Comparison of ENCODE assay signal across 11 cellular contexts in the genomic region with DNA sequence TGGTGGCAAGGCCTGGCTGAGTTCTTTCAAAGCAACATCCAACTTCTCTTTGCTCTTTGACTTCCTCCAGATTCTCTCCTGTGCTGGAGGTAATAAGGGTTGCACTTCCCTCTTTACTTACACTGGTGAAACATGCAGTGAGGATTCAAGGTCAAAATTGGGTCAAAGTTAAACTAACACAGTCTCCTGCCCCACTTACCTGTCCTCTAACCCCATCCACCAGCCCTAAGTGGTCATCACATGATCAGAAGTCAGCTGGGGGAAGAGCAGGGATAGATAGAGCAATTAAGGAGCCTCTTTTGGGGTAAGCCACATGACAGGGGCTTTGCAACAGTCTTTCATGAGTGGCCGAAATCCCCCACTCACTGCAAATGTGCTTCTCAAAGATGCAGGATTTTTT. TPM values are rescaled to one million over a fixed set of nuclear protein-coding genes. Genes with fewer than 3 reads are reported as not detected.
DNase-seq lines count a peak whose midpoint lies in the region; ATAC-seq, FAIRE-seq and TF ChIP-seq lines count a peak whose summit lies in the region.
"Not testable (repeated sequence)": the region's sequence is repeated elsewhere in the genome, so short reads cannot be mapped to it uniquely, and the experiment has no call there.
"Had no signal": no experiment of that assay in that cellular context is flagged by ENCODE, and none has a peak within 500 bp of the region (broad histone marks: within the 10 kb centered on the region; RNA-seq: fewer than 3 reads in every experiment).

No MANE protein-coding gene starts in this region.

- TF ChIP-seq POLR2A in K562 (conservative IDR thresholded peaks at IDR 0.05); esophagus muscularis mucosa (IDR thresholded peaks at IDR 0.05; ENCODE audit: low read depth): not testable (repeated sequence)

- not testable (repeated sequence) for H3K9me3 ChIP-seq in K562 (replicated peaks; ENCODE audit: control insufficient read depth, insufficient read depth, low read depth, low read length); esophagus muscularis mucosa; neural progenitor cell (ENCODE audit: low read depth)

- DNase-seq in activated B cell treated with CpG ODN at 0.5 μM for 24 hours; K562 (ENCODE audit: extremely low read depth in 1 of 4, low spot score in 3 of 4); esophagus muscularis mucosa (ENCODE audit: extremely low spot score); left lobe of liver (ENCODE audit: low spot score); memory B cell (ENCODE audit: low spot score in 2 of 2); neural progenitor cell (ENCODE audit: low spot score): not testable (repeated sequence)

- not testable (repeated sequence) for H3K27ac ChIP-seq in KMS-11; K562 (ENCODE audit: extremely low read depth, low read depth, low read length); neural progenitor cell
- peak overlapping the region; percentile 22 to 48 (median 29) for H3K27ac ChIP-seq in esophagus muscularis mucosa (replicated peaks in 1 of 4)

- ATAC-seq in activated B cell treated with CpG ODN at 0.5 μM for 24 hours (ENCODE audit: low read depth); K562; memory B cell (ENCODE audit: low read depth): not testable (repeated sequence)
- peak; percentile 70 for ATAC-seq in left lobe of liver

- POLR2A ChIA-PET in activated B cell treated with CpG ODN at 0.5 μM for 24 hours (lab: Charles Lee); K562 (lab: Yijun Ruan, JAX): not testable (repeated sequence)

- H3K79me2 ChIP-seq in KMS-11 (ENCODE audit: insufficient read depth, low read depth); K562 (ENCODE audit: control insufficient read depth, insufficient read depth, low read length); neural progenitor cell (ENCODE audit: low read depth): not testable (repeated sequence)

- in situ Hi-C loops in K562 (cut with MboI): loop anchor here (25.0 kb wide), 1 partner anchor 637 kb away; no protein-coding TSS in a partner anchor

- not testable (repeated sequence) for TF ChIP-seq CTCF in KMS-11 (conservative IDR thresholded peaks at IDR 0.05; ENCODE audit: low read depth, low read length); activated B cell treated with CpG ODN at 0.5 μM for 24 hours (IDR thresholded peaks at IDR 0.05); K562 (IDR thresholded peaks at IDR 0.05 in 2 of 3, conservative IDR thresholded peaks at IDR 0.05 in 1 of 3; ENCODE audit: insufficient read depth in 2 of 3, low read depth in 1 of 3, low read length in 3 of 3); esophagus muscularis mucosa (IDR thresholded peaks at IDR 0.05); neural progenitor cell (IDR thresholded peaks at IDR 0.05)

- H3F3A ChIP-seq in neural progenitor cell (ENCODE audit: low read depth): not testable (repeated sequence)

- H3K27ac Mint-ChIP-seq in activated B cell treated with CpG ODN at 0.5 μM for 24 hours (peak overlapping the region; percentile 7), memory B cell (peak overlapping the region; percentile 24), neural progenitor cell (peak overlapping the region; percentile 42)
- peak overlapping the region; percentile 43 for H3K27ac Mint-ChIP-seq in stimulated activated naive CD8-positive, alpha-beta T cell treated with anti-CD3 and anti-CD28 coated beads, Interleukin-15, Interleukin-2, amounts not matched to agents 100 ng/mL and 50 ng/mL, for 24 hours

- H3K9me3 Mint-ChIP-seq in activated B cell treated with CpG ODN at 0.5 μM for 24 hours; memory B cell; neural progenitor cell; stimulated activated naive CD8-positive, alpha-beta T cell treated with anti-CD3 and anti-CD28 coated beads, Interleukin-15, Interleukin-2, amounts not matched to agents 100 ng/mL and 50 ng/mL, for 24 hours: not testable (repeated sequence)

- H2AFZ ChIP-seq in KMS-11 (ENCODE audit: low read depth); K562 (ENCODE audit: low read depth, low read length); neural progenitor cell (replicated peaks): not testable (repeated sequence)

- peak; percentile 6 for FAIRE-seq in K562 (lab: Jason Lieb, UNC)

- TF ChIP-seq RAD21 in K562 (CRISPR knock-in tag; conservative IDR thresholded peaks at IDR 0.05 in 1 of 2, IDR thresholded peaks at IDR 0.05 in 1 of 2): not testable (repeated sequence)

- H3K27me3 ChIP-seq in KMS-11 (ENCODE audit: insufficient read depth, low read depth); K562 (ENCODE audit: control insufficient read depth in 2 of 2, insufficient read depth in 2 of 2, low read length in 2 of 2); esophagus muscularis mucosa; neural progenitor cell: not testable (repeated sequence)

- 100% methylated on average over 1 of the region's 1 CpG for WGBS in K562 (ENCODE audit: insufficient coverage, low coverage, missing lambda C conversion rate)
- WGBS in esophagus muscularis mucosa: 41% methylated on average over 1 of the region's 1 CpG

- CTCF ChIA-PET in activated B cell treated with CpG ODN at 0.5 μM for 24 hours (lab: Charles Lee); K562 (lab: Yijun Ruan, JAX; ENCODE audit: low intra/inter-chr PET ratio): not testable (repeated sequence)

- H3K9me1 ChIP-seq in K562 (ENCODE audit: control insufficient read depth, insufficient read depth, low read length): not testable (repeated sequence)

- TF ChIP-seq EP300 in K562 (IDR thresholded peaks at IDR 0.05; ENCODE audit: low read length); esophagus muscularis mucosa (IDR thresholded peaks at IDR 0.05): not testable (repeated sequence)

- not testable (repeated sequence) for H3K27me3 Mint-ChIP-seq in activated B cell treated with CpG ODN at 0.5 μM for 24 hours; memory B cell; neural progenitor cell (ENCODE audit: insufficient read depth, low read depth); stimulated activated naive CD8-positive, alpha-beta T cell treated with anti-CD3 and anti-CD28 coated beads, Interleukin-15, Interleukin-2, amounts not matched to agents 100 ng/mL and 50 ng/mL, for 24 hours

- H3K36me3 Mint-ChIP-seq in activated B cell treated with CpG ODN at 0.5 μM for 24 hours (ENCODE audit: low read depth) (peaks cover 69% of the 10 kb centered on the region), memory B cell (peaks cover 32% of the 10 kb centered on the region)
- not testable (repeated sequence) for H3K36me3 Mint-ChIP-seq in neural progenitor cell
- H3K36me3 Mint-ChIP-seq in stimulated activated naive CD8-positive, alpha-beta T cell treated with anti-CD3 and anti-CD28 coated beads, Interleukin-15, Interleukin-2, amounts not matched to agents 100 ng/mL and 50 ng/mL, for 24 hours (ENCODE audit: low read depth): peaks cover 72% of the 10 kb centered on the region

- H3K4me1 Mint-ChIP-seq in activated B cell treated with CpG ODN at 0.5 μM for 24 hours: peaks cover 10% of the 10 kb centered on the region
- H3K4me1 Mint-ChIP-seq in memory B cell: not testable (repeated sequence)
- H3K4me1 Mint-ChIP-seq in neural progenitor cell: peaks cover 15% of the 10 kb centered on the region
- peaks cover 13% of the 10 kb centered on the region for H3K4me1 Mint-ChIP-seq in stimulated activated naive CD8-positive, alpha-beta T cell treated with anti-CD3 and anti-CD28 coated beads, Interleukin-15, Interleukin-2, amounts not matched to agents 100 ng/mL and 50 ng/mL, for 24 hours (ENCODE audit: low read depth)

- H3K4me1 ChIP-seq in KMS-11 (ENCODE audit: low read depth, poor library complexity, severe bottlenecking) (peaks cover 77% of the 10 kb centered on the region), esophagus muscularis mucosa (peaks cover 14 to 57% (median 52%) of the 10 kb centered on the region in 4 donors)
- H3K4me1 ChIP-seq in K562 (replicated peaks in 1 of 2; ENCODE audit: control insufficient read depth in 2 of 2, insufficient read depth in 2 of 2, low read length in 2 of 2); neural progenitor cell: not testable (repeated sequence)

- not testable (repeated sequence) for H3K4me3 Mint-ChIP-seq in activated B cell treated with CpG ODN at 0.5 μM for 24 hours; memory B cell; neural progenitor cell; stimulated activated naive CD8-positive, alpha-beta T cell treated with anti-CD3 and anti-CD28 coated beads, Interleukin-15, Interleukin-2, amounts not matched to agents 100 ng/mL and 50 ng/mL, for 24 hours

- not testable (repeated sequence) for H3K9ac ChIP-seq in KMS-11; K562 (ENCODE audit: insufficient read depth in 1 of 2, low read depth in 2 of 2, low read length in 2 of 2); neural progenitor cell

- not testable (repeated sequence) for H3K36me3 ChIP-seq in KMS-11 (ENCODE audit: insufficient read depth); neural progenitor cell
- peaks cover 83% of the 10 kb centered on the region; the same call in 2 of the 3 replicates for H3K36me3 ChIP-seq in K562 (ENCODE audit: control insufficient read depth, insufficient read depth, low read length)
- peaks cover 15 to 32% (median 27%) of the 10 kb centered on the region in 4 donors for H3K36me3 ChIP-seq in esophagus muscularis mucosa

- H3K4me3 ChIP-seq in KMS-11 (IDR thresholded peaks at IDR 0.05; ENCODE audit: insufficient read depth, low read depth, low read length); K562; esophagus muscularis mucosa; neural progenitor cell: not testable (repeated sequence)

- intact Hi-C loops in activated B cell treated with CpG ODN at 0.5 μM for 24 hours (cut with micrococcal nuclease); K562 (cut with micrococcal nuclease); esophagus muscularis mucosa (cut with DNase I): not testable (repeated sequence)

- BruUV-seq in K562 (replicated peaks; lab: Mats Ljungman, UMichigan): not testable (repeated sequence)

- not testable (repeated sequence) for H4K20me1 ChIP-seq in KMS-11 (ENCODE audit: insufficient read depth); K562 (replicated peaks; ENCODE audit: control insufficient read depth, insufficient read depth, low read length); neural progenitor cell (ENCODE audit: low read depth)

- H3K4me2 ChIP-seq in KMS-11: peak overlapping the region; percentile 15; the same call in 1 of the 2 replicates
- H3K4me2 ChIP-seq in K562 (ENCODE audit: insufficient read depth, low read length); neural progenitor cell: not testable (repeated sequence)

RNA-seq across cellular contexts. Expression of gene PTGS1, which starts 46.2 kb away (rescaled TPM):
- total RNA-seq in activated B cell treated with CpG ODN at 0.5 μM for 24 hours: 8.9 and 9.4 TPM in 2 replicates
- 8.0 and 9.1 TPM in 2 replicates for total RNA-seq in K562 (2011; cell fraction: chromatin; rRNA removed; ENCODE audit: low replicate concordance)
- 6.3 and 7.7 TPM in 2 replicates for total RNA-seq in K562 (2011; cell fraction: nucleolus; rRNA removed)
- total RNA-seq in K562 (2011; cell fraction: nucleoplasm; rRNA removed): 9.9 and 10.5 TPM in 2 replicates
- 4.9 and 5.3 TPM in 2 replicates for total RNA-seq in K562 (2014; rRNA removed)
- total RNA-seq in K562 (2014; rRNA removed; fragmentation: Illumina TruSeq; extraction: Trizol): 3.4 and 3.6 TPM in 2 replicates
- total RNA-seq in K562 (2015; rRNA removed; fragmentation: Illumina TruSeq; extraction: Trizol): 3.8 and 4.5 TPM in 2 replicates
- 7.2 and 9.1 TPM in 2 replicates for total RNA-seq in K562 (2021)
- 5.2 and 12.9 TPM in 2 replicates for polyA plus RNA-seq in K562 (2011; rRNA removed)
- 6.5 and 21.2 TPM in 2 replicates for polyA plus RNA-seq in K562 (2011; cell fraction: cytosol; rRNA removed)
- polyA plus RNA-seq in K562 (2011; cell fraction: nucleus; rRNA removed): 6.4 and 18.4 TPM in 2 replicates
- 10.4 and 10.8 TPM in 2 replicates for polyA plus RNA-seq in K562 (2012)
- polyA plus RNA-seq in K562 (2014; fragmentation: Illumina TruSeq; extraction: Trizol): 7.2 and 7.5 TPM in 2 replicates
- 1 to 10 TPM; 3.7 to 8.2 TPM for polyA plus RNA-seq in K562 (2014; fragmentation: Nextera tagmentation; extraction: Ambion mirVana)
- 4.0 and 5.8 TPM in 2 replicates for polyA plus RNA-seq in K562 (2014; rRNA removed)
- 2.5 and 6.5 TPM in 2 replicates for polyA minus RNA-seq in K562 (2011; rRNA and poly(A)+ RNA removed)
- 3.0 and 6.0 TPM in 2 replicates for polyA minus RNA-seq in K562 (2011; cell fraction: cytosol; rRNA and poly(A)+ RNA removed)
- polyA minus RNA-seq in K562 (2011; cell fraction: nucleus; rRNA and poly(A)+ RNA removed): 1.6 and 2.3 TPM in 2 replicates
- total RNA-seq in esophagus muscularis mucosa: 100 to 1,000 TPM in 1 of 4 donors, 10 to 100 TPM in 3; 72.2 to 119 (median 84.1) TPM
- 2.0 TPM for total RNA-seq in left lobe of liver
- total RNA-seq in neural progenitor cell (ENCODE audit: low replicate concordance): 1.8 and 2.2 TPM in 2 replicates
- total RNA-seq: A172, A673, G401 had no signal

RNA-seq across cellular contexts. Expression of gene MRRF, which starts 60.0 kb away (rescaled TPM):
- 55.2 and 60.6 TPM in 2 replicates for total RNA-seq in activated B cell treated with CpG ODN at 0.5 μM for 24 hours
- 118 and 197 TPM in 2 replicates for total RNA-seq in K562 (2011; cell fraction: chromatin; rRNA removed; ENCODE audit: low replicate concordance)
- 66.7 and 74.3 TPM in 2 replicates for total RNA-seq in K562 (2011; cell fraction: nucleolus; rRNA removed)
- 91.3 and 97.5 TPM in 2 replicates for total RNA-seq in K562 (2011; cell fraction: nucleoplasm; rRNA removed)
- 53.6 and 57.9 TPM in 2 replicates for total RNA-seq in K562 (2014; rRNA removed)
- total RNA-seq in K562 (2014; rRNA removed; fragmentation: Illumina TruSeq; extraction: Trizol): 81.2 and 89.5 TPM in 2 replicates
- 65.7 and 70.8 TPM in 2 replicates for total RNA-seq in K562 (2015; rRNA removed; fragmentation: Illumina TruSeq; extraction: Trizol)
- total RNA-seq in K562 (2021): 49.0 and 55.0 TPM in 2 replicates
- polyA plus RNA-seq in K562 (2011; rRNA removed): 101 and 105 TPM in 2 replicates
- 32.0 and 54.7 TPM in 2 replicates for polyA plus RNA-seq in K562 (2011; cell fraction: cytosol; rRNA removed)
- polyA plus RNA-seq in K562 (2011; cell fraction: nucleus; rRNA removed): 155 and 246 TPM in 2 replicates
- polyA plus RNA-seq in K562 (2012): 45.7 and 52.4 TPM in 2 replicates
- 81.3 and 93.1 TPM in 2 replicates for polyA plus RNA-seq in K562 (2014; fragmentation: Illumina TruSeq; extraction: Trizol)
- polyA plus RNA-seq in K562 (2014; fragmentation: Nextera tagmentation; extraction: Ambion mirVana): 10 to 100 TPM; 78.6 to 95.1 TPM
- polyA plus RNA-seq in K562 (2014; rRNA removed): 80.2 and 86.8 TPM in 2 replicates
- polyA minus RNA-seq in K562 (2011; rRNA and poly(A)+ RNA removed): 103 and 108 TPM in 2 replicates
- 34.3 and 46.7 TPM in 2 replicates for polyA minus RNA-seq in K562 (2011; cell fraction: cytosol; rRNA and poly(A)+ RNA removed)
- polyA minus RNA-seq in K562 (2011; cell fraction: nucleus; rRNA and poly(A)+ RNA removed): 56.1 and 91.1 TPM in 2 replicates
- 10 to 100 TPM; 20.5 to 29.2 (median 28.5) TPM for total RNA-seq in esophagus muscularis mucosa
- 16.3 TPM for total RNA-seq in left lobe of liver
- total RNA-seq in neural progenitor cell (ENCODE audit: low replicate concordance): 22.1 and 44.4 TPM in 2 replicates
